Comparison of ENCODE assay signal across 8 cellular contexts in the genomic region with DNA sequence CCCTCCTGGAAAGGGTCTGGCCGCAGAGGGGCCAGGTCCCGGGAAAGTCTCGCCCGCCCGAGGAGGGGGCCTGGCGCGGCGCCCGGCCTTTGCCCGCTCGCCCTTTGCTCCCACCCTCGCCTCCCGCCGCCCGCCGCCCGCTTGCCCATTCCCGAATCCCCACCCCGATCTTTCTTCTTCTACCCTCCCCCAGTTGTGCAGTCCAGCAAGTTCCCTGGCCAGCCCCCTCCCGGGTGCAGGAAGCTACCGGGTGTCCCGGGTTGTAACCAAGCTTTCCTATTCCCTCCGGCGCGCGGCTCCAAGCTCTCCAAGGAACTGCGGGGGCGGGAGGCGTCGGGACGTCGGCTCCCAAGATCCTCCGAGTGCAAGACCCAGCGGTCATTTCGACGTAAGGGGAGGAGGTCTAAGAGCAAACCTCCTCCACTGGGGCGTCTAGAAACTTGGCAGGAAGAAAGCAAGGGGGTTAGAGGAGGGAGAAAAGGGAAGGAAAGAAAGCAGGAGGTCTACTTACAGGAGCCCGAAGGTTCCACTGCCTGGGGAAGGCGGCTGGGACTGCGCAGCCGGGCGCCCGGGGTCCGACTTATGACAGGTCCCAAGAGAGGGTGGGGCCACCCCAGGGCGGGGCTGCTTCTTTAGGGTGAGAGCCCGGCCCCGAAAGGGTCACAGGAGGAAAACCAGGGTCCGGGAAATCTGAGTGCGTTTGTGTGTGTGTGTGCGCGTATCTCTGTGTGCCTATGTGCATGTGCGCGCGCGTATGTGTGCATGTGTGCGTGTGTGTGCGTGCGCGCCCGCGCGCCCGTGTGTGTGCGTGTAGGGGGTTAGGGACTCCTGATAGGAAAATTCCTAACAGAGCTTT. TPM values are rescaled to one million over a fixed set of nuclear protein-coding genes. Genes with fewer than 3 reads are reported as not detected.
A peak's percentile ranks its signal among the peaks of the same experiment; 100 is the strongest.
DNase-seq lines count a peak whose midpoint lies in the region; ATAC-seq and TF ChIP-seq lines count a peak whose summit lies in the region.

A gene (minus strand): TSS at position 556 of the 856 bp plus-strand sequence. CDS start 2,225 bp downstream, outside the sequence.

- intact Hi-C loops in A673 (cut with micrococcal nuclease; ENCODE audit: unreplicated experiment) = loop anchor here (2.0 to 10.0 kb wide), 4 partner anchors 31 to 475 kb away; a partner anchor contains a TSS

- H3K27me3 Mint-ChIP-seq in mesothelial cell of epicardium (ENCODE audit: low read depth) = no peaks in the 10 kb centered on the region

- H3K4me1 Mint-ChIP-seq in mesothelial cell of epicardium = peaks cover 13% of the 10 kb centered on the region

- H3K4me1 ChIP-seq in A673 (ENCODE audit: insufficient read depth, low read length, poor library complexity, severe bottlenecking) = no peaks in the 10 kb centered on the region

- H3K9me3 ChIP-seq in A673 (ENCODE audit: low read depth, low read length, poor library complexity, severe bottlenecking) = no peaks in the 10 kb centered on the region

- ATAC-seq in GM18868 (IDR thresholded peaks at IDR 0.05; ENCODE audit: unreplicated experiment) (peak; percentile 46), esophagus mucosa (peak; percentile 70)

- CTCF ChIA-PET in A673 (lab: Charles Lee) = interaction anchor here (0.6 kb wide), 1 partner anchor 75 kb away, joined by 4 read pairs; no protein-coding TSS in a partner anchor

- DNase-seq in A673 (ENCODE audit: low spot score) (peak; percentile 90), NCI-H2029 (lab: John Stamatoyannopoulos, UW) (peak; percentile 16), mesothelial cell of epicardium (ENCODE audit: low spot score in 2 of 2, unreplicated experiment in 2 of 2) (peak; percentile 47 to 75), stromal cell of bone marrow (ENCODE audit: low read depth) (peak; percentile 77), T-helper 9 cell (no peak)
- DNase-seq in activated CD8-positive, alpha-beta memory T cell treated with anti-CD3 and anti-CD28 coated beads, Interleukin-2, amount 50 U/mL, for 4 hours = peak; percentile 16

- no peaks in the 10 kb centered on the region for H3K36me3 ChIP-seq in A673 (ENCODE audit: insufficient read depth, low read length, poor library complexity, severe bottlenecking)

- no peak for TF ChIP-seq CTCF in A673 (conservative IDR thresholded peaks at IDR 0.05; ENCODE audit: low read depth, low read length)
- TF ChIP-seq CTCF in mesothelial cell of epicardium (IDR thresholded peaks at IDR 0.05; ENCODE audit: unreplicated experiment) = no peak

- no TSS peak for BruUV-seq in A673 (replicated peaks; lab: Mats Ljungman, UMichigan)

- H3K4me3 Mint-ChIP-seq in mesothelial cell of epicardium = peak within 1 kb of the TSS; percentile 96

- H3K27me3 ChIP-seq in A673 (replicated peaks; ENCODE audit: insufficient read depth, low read depth, low read length, poor library complexity) = no peaks in the 10 kb centered on the region

- H3K4me3 ChIP-seq in A673 (ENCODE audit: low read depth, low read length, poor library complexity, severe bottlenecking) = peak within 1 kb of the TSS; percentile 66

- H3K9me3 Mint-ChIP-seq in mesothelial cell of epicardium = no peaks in the 10 kb centered on the region

- peak within 1 kb of the TSS; percentile 53 for H3K27ac ChIP-seq in A673 (ENCODE audit: low read depth, low read length, poor library complexity, severe bottlenecking)

- POLR2A ChIA-PET in A673 (lab: Charles Lee; ENCODE audit: low non-redundant PET) = no interaction called here

- peak within 1 kb of the TSS; percentile 97 for H3K27ac Mint-ChIP-seq in mesothelial cell of epicardium

- H3K36me3 Mint-ChIP-seq in mesothelial cell of epicardium = peaks cover 7% of the 10 kb centered on the region

RNA-seq across cellular contexts. Expression of the gene that starts here (rescaled TPM):
- total RNA-seq in A673 (2021) (20.9 and 29.7 TPM in 2 replicates), esophagus mucosa (101 TPM), mesothelial cell of epicardium (46.2 to 49.2 TPM (median 46.3 TPM) in 3 replicates)
